8 cellular contexts compared by ENCODE assay signal in genomic region chr3:125212509-125213372, GRCh38. TPM values are rescaled to one million over a fixed set of nuclear protein-coding genes. Genes with fewer than 3 reads are reported as not detected.
DNase-seq lines count a peak whose midpoint lies in the region; ATAC-seq and TF ChIP-seq lines count a peak whose summit lies in the region.

A gene with protein sequence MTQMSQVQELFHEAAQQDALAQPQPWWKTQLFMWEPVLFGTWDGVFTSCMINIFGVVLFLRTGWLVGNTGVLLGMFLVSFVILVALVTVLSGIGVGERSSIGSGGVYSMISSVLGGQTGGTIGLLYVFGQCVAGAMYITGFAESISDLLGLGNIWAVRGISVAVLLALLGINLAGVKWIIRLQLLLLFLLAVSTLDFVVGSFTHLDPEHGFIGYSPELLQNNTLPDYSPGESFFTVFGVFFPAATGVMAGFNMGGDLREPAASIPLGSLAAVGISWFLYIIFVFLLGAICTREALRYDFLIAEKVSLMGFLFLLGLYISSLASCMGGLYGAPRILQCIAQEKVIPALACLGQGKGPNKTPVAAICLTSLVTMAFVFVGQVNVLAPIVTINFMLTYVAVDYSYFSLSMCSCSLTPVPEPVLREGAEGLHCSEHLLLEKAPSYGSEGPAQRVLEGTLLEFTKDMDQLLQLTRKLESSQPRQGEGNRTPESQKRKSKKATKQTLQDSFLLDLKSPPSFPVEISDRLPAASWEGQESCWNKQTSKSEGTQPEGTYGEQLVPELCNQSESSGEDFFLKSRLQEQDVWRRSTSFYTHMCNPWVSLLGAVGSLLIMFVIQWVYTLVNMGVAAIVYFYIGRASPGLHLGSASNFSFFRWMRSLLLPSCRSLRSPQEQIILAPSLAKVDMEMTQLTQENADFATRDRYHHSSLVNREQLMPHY (minus strand): TSS chr3:125212748. CDS start chr3:125211349, 1,399 bp downstream.

- CTCF ChIA-PET in CD8-positive, alpha-beta T cell (lab: Charles Lee) = no interaction called here

- H3K27me3 ChIP-seq in CD8-positive, alpha-beta T cell (ENCODE audit: insufficient read depth, low read length) = peaks cover 24% of the 10 kb centered on the region
- peaks cover 21% of the 10 kb centered on the region for H3K27me3 ChIP-seq in neural cell (ENCODE audit: insufficient read depth, low read depth, low read length)

- H3K9me2 ChIP-seq in neural cell (ENCODE audit: insufficient read depth, low read length) = no peaks in the 10 kb centered on the region

- no peaks in the 10 kb centered on the region for H4K20me1 ChIP-seq in neural cell (ENCODE audit: insufficient read depth)

- no peak for TF ChIP-seq EP300 in Ishikawa (IDR thresholded peaks at IDR 0.05; ENCODE audit: borderline replicate concordance)
- no peak for TF ChIP-seq EP300 in neural cell (conservative IDR thresholded peaks at IDR 0.05; ENCODE audit: poor library complexity, severe bottlenecking)

- H3K36me3 Mint-ChIP-seq in CD8-positive, alpha-beta T cell = no peaks in the 10 kb centered on the region
- peaks cover 0 to 2% of the 10 kb centered on the region in 2 donors for H3K36me3 Mint-ChIP-seq in CD14-positive monocyte

- no peak within 1 kb of the TSS for H3K27ac Mint-ChIP-seq in CD8-positive, alpha-beta T cell
- H3K27ac Mint-ChIP-seq in CD14-positive monocyte = no peak within 1 kb of the TSS

- ATAC-seq in CD8-positive, alpha-beta T cell = no peak
- ATAC-seq in esophagus mucosa (peak; percentile 63), GM21576 (IDR thresholded peaks at IDR 0.05; ENCODE audit: unreplicated experiment) (no peak), HG02970 (IDR thresholded peaks at IDR 0.05; ENCODE audit: low FRiP score, unreplicated experiment) (no peak)

- no peaks in the 10 kb centered on the region for H3K79me2 ChIP-seq in neural cell (replicated peaks; ENCODE audit: insufficient read depth, low read length)

- POLR2A ChIA-PET in CD8-positive, alpha-beta T cell (lab: Charles Lee) = no interaction called here

- no peak for TF ChIP-seq CTCF in CD8-positive, alpha-beta T cell (IDR thresholded peaks at IDR 0.05)
- TF ChIP-seq CTCF in neural cell (IDR thresholded peaks at IDR 0.05; ENCODE audit: poor library complexity, severe bottlenecking) (no peak), CD14-positive monocyte (IDR thresholded peaks at IDR 0.05) (no peak)

- peak within 1 kb of the TSS; percentile 38 for H3K4me3 ChIP-seq in CD8-positive, alpha-beta T cell (ENCODE audit: low read depth, low read length)
- peak within 1 kb of the TSS; percentile 53 for H3K4me3 ChIP-seq in neural cell (ENCODE audit: low read length)

- peaks cover 22% of the 10 kb centered on the region for H3K4me1 Mint-ChIP-seq in CD8-positive, alpha-beta T cell (ENCODE audit: low read depth)
- peaks cover 13% of the 10 kb centered on the region for H3K4me1 Mint-ChIP-seq in CD14-positive monocyte

- no peaks in the 10 kb centered on the region for H3K9me3 Mint-ChIP-seq in CD8-positive, alpha-beta T cell
- H3K9me3 Mint-ChIP-seq in CD14-positive monocyte = peaks cover 0 to 9% (median 2%) of the 10 kb centered on the region in 7 donors

- no peak within 1 kb of the TSS for H2AFZ ChIP-seq in neural cell (ENCODE audit: low read depth, low read length)

- H3F3A ChIP-seq in neural cell (ENCODE audit: insufficient read depth, low read length, poor library complexity, severe bottlenecking) = no peaks in the 10 kb centered on the region

- peaks cover 48% of the 10 kb centered on the region for H3K27me3 Mint-ChIP-seq in CD8-positive, alpha-beta T cell (ENCODE audit: low read depth)
- peaks cover 56 to 77% (median 62%) of the 10 kb centered on the region in 3 donors for H3K27me3 Mint-ChIP-seq in CD14-positive monocyte (ENCODE audit: low read depth in 3 of 3)

- H3K4me2 ChIP-seq in neural cell (ENCODE audit: low read length) = no peak within 1 kb of the TSS

- H3K27ac ChIP-seq in CD8-positive, alpha-beta T cell (ENCODE audit: low read depth, low read length) = no peak within 1 kb of the TSS
- no peak within 1 kb of the TSS for H3K27ac ChIP-seq in neural cell (ENCODE audit: low read length)

- no peak within 1 kb of the TSS for H3K9ac ChIP-seq in neural cell (ENCODE audit: low read length)

- H3K9me3 ChIP-seq in CD8-positive, alpha-beta T cell (ENCODE audit: low read length) = no peaks in the 10 kb centered on the region
- H3K9me3 ChIP-seq in neural cell (ENCODE audit: low read length) = no peaks in the 10 kb centered on the region

- no peak for DNase-seq in CD8-positive, alpha-beta T cell
- DNase-seq in cortex of kidney (lab: John Stamatoyannopoulos, UW) = no peak
- no peak for DNase-seq in CD14-positive monocyte (ENCODE audit: low spot score)

- no peaks in the 10 kb centered on the region for H3K36me3 ChIP-seq in CD8-positive, alpha-beta T cell (ENCODE audit: insufficient read depth, low read length)
- H3K36me3 ChIP-seq in neural cell (ENCODE audit: insufficient read depth, low read length) = no peaks in the 10 kb centered on the region

- intact Hi-C loops in CD8-positive, alpha-beta T cell (cut with DNase I, micrococcal nuclease) = no loop called here
- intact Hi-C loops in CD14-positive monocyte (cut with micrococcal nuclease) = no loop called here

- peak within 1 kb of the TSS; percentile 53 for H3K4me3 Mint-ChIP-seq in CD8-positive, alpha-beta T cell
- peak within 1 kb of the TSS in 1 of 2 donors; percentile 82 for H3K4me3 Mint-ChIP-seq in CD14-positive monocyte

- TF ChIP-seq RAD21 in Ishikawa (IDR thresholded peaks at IDR 0.05; ENCODE audit: low read depth) (no peak), neural cell (conservative IDR thresholded peaks at IDR 0.05) (no peak)

- H3K4me1 ChIP-seq in CD8-positive, alpha-beta T cell (ENCODE audit: insufficient read depth, low read length) = peaks cover 6% of the 10 kb centered on the region

TF ChIP-seq in Ishikawa, 13 proteins besides CTCF, POLR2A, EP300 and RAD21:
- TF ChIP-seq USF1 (IDR thresholded peaks at IDR 0.05) (peak; percentile 71), ZBTB7A (IDR thresholded peaks at IDR 0.05; ENCODE audit: low read depth) (peak; percentile 54; the same call in 1 of the 2 replicates), CREB1 (IDR thresholded peaks at IDR 0.05; ENCODE audit: low read depth) (no peak), NFIC (IDR thresholded peaks at IDR 0.05) (0 out of 2 replicates have a peak, but pooled peaks have one; percentile 9), EGR1 (IDR thresholded peaks at IDR 0.05) (no peak), TAF1 (IDR thresholded peaks at IDR 0.05; ENCODE audit: low read depth) (peak; percentile 3; the same call in 1 of the 2 replicates), TCF12 (IDR thresholded peaks at IDR 0.05; ENCODE audit: low read depth) (0 out of 2 replicates have a peak, but pooled peaks have one; percentile 14)
- TF ChIP-seq, protein P1, sequence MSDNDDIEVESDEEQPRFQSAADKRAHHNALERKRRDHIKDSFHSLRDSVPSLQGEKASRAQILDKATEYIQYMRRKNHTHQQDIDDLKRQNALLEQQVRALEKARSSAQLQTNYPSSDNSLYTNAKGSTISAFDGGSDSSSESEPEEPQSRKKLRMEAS (IDR thresholded peaks at IDR 0.05) = peak; percentile 91

TF ChIP-seq in neural cell, 6 proteins besides CTCF, POLR2A, EP300 and RAD21:
- TF ChIP-seq REST (IDR thresholded peaks at IDR 0.05; ENCODE audit: borderline replicate concordance) (no peak), TAF1 (IDR thresholded peaks at IDR 0.05; ENCODE audit: low read depth) (no peak), EZH2 (IDR thresholded peaks at IDR 0.05; ENCODE audit: borderline replicate concordance, insufficient read depth, low read length, poor library complexity, severe bottlenecking) (no peak), SMC3 (conservative IDR thresholded peaks at IDR 0.05; ENCODE audit: poor library complexity) (no peak), POLR2AphosphoS5 (IDR thresholded peaks at IDR 0.05) (no peak), MXI1 (conservative IDR thresholded peaks at IDR 0.05; ENCODE audit: poor library complexity, severe bottlenecking) (no peak)

RNA-seq across cellular contexts. Expression of the gene that starts here (rescaled TPM):
- total RNA-seq in CD8-positive, alpha-beta T cell = not detected
- 7.7 TPM for total RNA-seq in esophagus mucosa
- polyA plus RNA-seq in neural cell (1.5 and 4.6 TPM in 2 replicates), CD14-positive monocyte (under 1 TPM; 0.23 to 0.46 TPM)
- polyA minus RNA-seq in neural cell = 1.9 and 2.8 TPM in 2 replicates
